ENCODE assay signal across 9 cellular contexts in genomic region chr9:134365791-134366222, GRCh38. TPM values are rescaled to one million over a fixed set of nuclear protein-coding genes. Genes with fewer than 3 reads are reported as not detected.
DNase-seq lines count a peak whose midpoint lies in the region; ATAC-seq, FAIRE-seq and TF ChIP-seq lines count a peak whose summit lies in the region.
"Had no signal": no experiment of that assay in that cellular context is flagged by ENCODE, and none has a peak within 500 bp of the region (broad histone marks: within the 10 kb centered on the region; RNA-seq: fewer than 3 reads in every experiment).

No MANE protein-coding gene starts in this region.

- FAIRE-seq in bronchial epithelial cell (lab: Jason Lieb, UNC) = peak; percentile 47

- peaks cover 1% of the 10 kb centered on the region for H3K36me3 ChIP-seq in bronchial epithelial cell (ENCODE audit: control insufficient read depth, insufficient read depth, low read length)
- peaks cover 0 to 24% of the 10 kb centered on the region in 2 experiments for H3K36me3 ChIP-seq in mesenchymal stem cell (ENCODE audit: control insufficient read depth in 1 of 2, insufficient read depth in 2 of 2, low read depth in 1 of 2, low read length in 2 of 2)

- H2AK5ac ChIP-seq in mesenchymal stem cell (ENCODE audit: low read length, severe bottlenecking) = no peak overlapping the region

- peaks cover 52% of the 10 kb centered on the region for H3K4me1 ChIP-seq in mesenchymal stem cell (ENCODE audit: control insufficient read depth, insufficient read depth, low read depth, low read length)

- no peak overlapping the region for H2AFZ ChIP-seq in mesenchymal stem cell (ENCODE audit: low read depth, low read length)

- ATAC-seq in HG03378 (IDR thresholded peaks at IDR 0.05; ENCODE audit: unreplicated experiment) = no peak
- no peak for ATAC-seq in GM18861 (IDR thresholded peaks at IDR 0.05; ENCODE audit: unreplicated experiment)
- no peak for ATAC-seq in HG03139 (IDR thresholded peaks at IDR 0.05; ENCODE audit: unreplicated experiment)

- H2BK15ac ChIP-seq in mesenchymal stem cell (ENCODE audit: low read depth, poor library complexity, severe bottlenecking) = no peak overlapping the region

- 70% methylated on average over 12 of the region's 14 CpGs for WGBS in mesenchymal stem cell

- H3K14ac ChIP-seq in mesenchymal stem cell (ENCODE audit: low read length in 2 of 2) = peak overlapping the region in 1 of 2 experiments; percentile 55

- peak; percentile 81 for DNase-seq in AG08395 (ENCODE audit: low spot score)
- peak; percentile 84 for DNase-seq in NCI-H1092 (lab: John Stamatoyannopoulos, UW)
- peak; percentile 51 for DNase-seq in bronchial epithelial cell (ENCODE audit: low read depth)
- no peak for DNase-seq in mesenchymal stem cell
- no peak for DNase-seq in cerebellar nuclear complex (lab: John Stamatoyannopoulos, UW)

- peak overlapping the region; percentile 27 for H4K8ac ChIP-seq in mesenchymal stem cell (ENCODE audit: low read length)

- H4K91ac ChIP-seq in mesenchymal stem cell (ENCODE audit: low read length) = peak overlapping the region; percentile 27

- H2BK120ac ChIP-seq in mesenchymal stem cell (ENCODE audit: low read depth, low read length) = no peak overlapping the region

- H2BK12ac ChIP-seq in mesenchymal stem cell (ENCODE audit: low read length in 2 of 2) = peak overlapping the region in 1 of 2 experiments; percentile 11

- no peak overlapping the region for H3K27ac ChIP-seq in mesenchymal stem cell (ENCODE audit: low read length, poor library complexity, severe bottlenecking)
- H3K27ac ChIP-seq: KMS-11 had no signal

- no peaks in the 10 kb centered on the region for H3K9me3 ChIP-seq in mesenchymal stem cell (ENCODE audit: control insufficient read depth, low read length)

- peak overlapping the region; percentile 69 for H3K9ac ChIP-seq in mesenchymal stem cell (ENCODE audit: low read length)
- H3K9ac ChIP-seq: KMS-11 had no signal

- H3K4me3 ChIP-seq in bronchial epithelial cell (ENCODE audit: low read depth, low read length) = no peak overlapping the region
- no peak overlapping the region for H3K4me3 ChIP-seq in mesenchymal stem cell (ENCODE audit: insufficient read depth in 1 of 2, low read depth in 1 of 2, low read length in 2 of 2)

- H3K23ac ChIP-seq in mesenchymal stem cell (ENCODE audit: low read length in 2 of 2) = peak overlapping the region in 1 of 2 experiments; percentile 40

- H3K79me1 ChIP-seq in mesenchymal stem cell (replicated peaks; ENCODE audit: low read length, poor library complexity, severe bottlenecking) = peaks cover 74% of the 10 kb centered on the region

- H3K27me3 ChIP-seq in bronchial epithelial cell (ENCODE audit: control insufficient read depth, insufficient read depth, low read length) = no peaks in the 10 kb centered on the region
- no peaks in the 10 kb centered on the region for H3K27me3 ChIP-seq in mesenchymal stem cell (ENCODE audit: control insufficient read depth in 1 of 2, insufficient read depth in 1 of 2, low read length in 2 of 2)

- TF ChIP-seq CTCF in bronchial epithelial cell (IDR thresholded peaks at IDR 0.05; ENCODE audit: insufficient read depth, low read length, severe bottlenecking) = peak; percentile 19

- H2BK5ac ChIP-seq in mesenchymal stem cell (ENCODE audit: low read depth, low read length, poor library complexity, severe bottlenecking) = no peak overlapping the region

- no peak overlapping the region for H3K4me2 ChIP-seq in mesenchymal stem cell (ENCODE audit: low read length, poor library complexity, severe bottlenecking)
- H3K4me2 ChIP-seq: KMS-11 had no signal

- peak overlapping the region in 1 of 2 experiments; percentile 20 for H3K4ac ChIP-seq in mesenchymal stem cell (ENCODE audit: low read depth in 1 of 2, low read length in 2 of 2)

- H3K18ac ChIP-seq in mesenchymal stem cell (ENCODE audit: low read depth in 1 of 2, low read length in 2 of 2) = peak overlapping the region in 1 of 2 experiments; percentile 38

RNA-seq across cellular contexts. Expression of gene RXRA, which starts 39.6 kb away (rescaled TPM):
- total RNA-seq in bronchial epithelial cell = 16.8 and 21.3 TPM in 2 replicates
- polyA plus RNA-seq in mesenchymal stem cell (2013, experiment 1 of 2) = 37.8 TPM
- 38.3 TPM for polyA plus RNA-seq in mesenchymal stem cell (2013, experiment 2 of 2)

Comparison
In these comparisons a context has a peak if more than half of its experiments do, and no peak if none do; other contexts are left out.
1. DNase-seq: peak in AG08395 (single experiment), NCI-H1092 (single experiment) and bronchial epithelial cell (single experiment); none in mesenchymal stem cell (single experiment) and cerebellar nuclear complex (0 of 2).